In the genomic region with DNA sequence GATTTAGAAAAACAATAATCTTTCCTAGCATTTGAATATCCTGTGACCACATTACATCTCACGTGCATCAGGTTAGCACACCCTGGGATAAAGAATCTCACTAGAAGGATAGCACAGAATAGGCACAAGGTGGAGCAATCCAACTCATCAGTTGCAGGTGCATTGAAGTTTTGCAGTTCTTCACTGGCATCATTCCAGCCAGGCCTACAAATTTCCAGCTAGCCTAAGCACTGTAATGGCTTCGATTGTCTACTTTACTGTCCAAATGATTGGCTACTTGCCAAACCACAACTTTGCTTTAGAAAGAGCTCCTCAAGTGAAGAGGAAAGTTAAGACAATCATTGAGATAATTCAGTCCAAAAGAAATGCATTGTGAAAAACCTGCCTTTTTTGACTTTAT, we compare ENCODE assay signal across 14 cellular contexts.
A peak's percentile ranks its signal among the peaks of the same experiment; 100 is the strongest.
DNase-seq lines count a peak whose midpoint lies in the region; ATAC-seq and TF ChIP-seq lines count a peak whose summit lies in the region.
"Had no signal": no experiment of that assay in that cellular context is flagged by ENCODE, and none has a peak within 500 bp of the region (broad histone marks: within the 10 kb centered on the region; RNA-seq: fewer than 3 reads in every experiment).

No MANE protein-coding gene starts in this region.

- TF ChIP-seq RAD21 in Ishikawa (IDR thresholded peaks at IDR 0.05; ENCODE audit: low read depth) = peak; percentile 24; the same call in 1 of the 2 replicates

- no peaks in the 10 kb centered on the region for H3K9me3 ChIP-seq in BE2C

- no peaks in the 10 kb centered on the region for H3K36me3 ChIP-seq in BE2C

- H3K36me3 Mint-ChIP-seq in type B pancreatic cell = no peaks in the 10 kb centered on the region
- H3K36me3 Mint-ChIP-seq: IgD-negative memory B cell had no signal

- H3K27me3 ChIP-seq in BE2C = no peaks in the 10 kb centered on the region

- H3K4me3 Mint-ChIP-seq in type B pancreatic cell = no peak overlapping the region
- H3K4me3 Mint-ChIP-seq: central memory CD8-positive, alpha-beta T cell; IgD-negative memory B cell; natural killer cell treated with Interleukin-12 subunit alpha and Interleukin-12 subunit beta and Interleukin-15 and Interleukin-18, amount 100 ng/mL, for 72 hours had no signal

- TF ChIP-seq CTCF in BE2C (IDR thresholded peaks at IDR 0.05; ENCODE audit: low read depth, low read length) (peak; percentile 19; the same call in 1 of the 2 replicates), fibroblast of mammary gland (conservative IDR thresholded peaks at IDR 0.05; ENCODE audit: control insufficient read depth, insufficient read depth, low read depth, low read length) (no peak), type B pancreatic cell (conservative IDR thresholded peaks at IDR 0.05) (no peak)

- H3K27ac Mint-ChIP-seq in type B pancreatic cell = no peak overlapping the region
- H3K27ac Mint-ChIP-seq: IgD-negative memory B cell; natural killer cell treated with Interleukin-12 subunit alpha and Interleukin-12 subunit beta and Interleukin-15 and Interleukin-18, amount 100 ng/mL, for 72 hours had no signal

- no peaks in the 10 kb centered on the region for H3K4me1 ChIP-seq in BE2C

- ATAC-seq in HG02623 (IDR thresholded peaks at IDR 0.05; ENCODE audit: unreplicated experiment) = no peak
- ATAC-seq: natural killer cell treated with Interleukin-12 subunit alpha and Interleukin-12 subunit beta and Interleukin-15 and Interleukin-18, amount 100 ng/mL, for 72 hours had no signal

- no peak for TF ChIP-seq EP300 in Ishikawa (IDR thresholded peaks at IDR 0.05; ENCODE audit: borderline replicate concordance)

- DNase-seq in BE2C = peak; percentile 37
- DNase-seq in RPMI8226 = peak; percentile 75
- peak; percentile 76 for DNase-seq in fibroblast of mammary gland (ENCODE audit: low read depth)
- no peak for DNase-seq in type B pancreatic cell (ENCODE audit: extremely low spot score, unreplicated experiment)
- no peak for DNase-seq in HuH-7 (ENCODE audit: low spot score)
- DNase-seq in AG20443 (ENCODE audit: low spot score) = no peak
- DNase-seq: hippocampal formation; SIG-M5; stimulated activated CD4-positive, alpha-beta T cell treated with anti-CD3 and anti-CD28 coated beads, Interleukin-2, amount 100 ng/mL, for 48 hours had no signal

- H3K27me3 Mint-ChIP-seq in type B pancreatic cell = no peaks in the 10 kb centered on the region
- H3K27me3 Mint-ChIP-seq: central memory CD8-positive, alpha-beta T cell; IgD-negative memory B cell had no signal

- no peaks in the 10 kb centered on the region for H3K4me1 Mint-ChIP-seq in type B pancreatic cell (ENCODE audit: unreplicated experiment)
- H3K4me1 Mint-ChIP-seq: central memory CD8-positive, alpha-beta T cell; IgD-negative memory B cell had no signal

- no peaks in the 10 kb centered on the region for H3K9me3 Mint-ChIP-seq in type B pancreatic cell
- H3K9me3 Mint-ChIP-seq: central memory CD8-positive, alpha-beta T cell; natural killer cell treated with Interleukin-12 subunit alpha and Interleukin-12 subunit beta and Interleukin-15 and Interleukin-18, amount 100 ng/mL, for 72 hours had no signal

- H3K4me3 ChIP-seq in BE2C (ENCODE audit: low read depth, low read length) (no peak overlapping the region), fibroblast of mammary gland (ENCODE audit: control insufficient read depth, low read depth, low read length) (no peak overlapping the region)

TF ChIP-seq in Ishikawa, 13 proteins besides CTCF, POLR2A, EP300 and RAD21:
- TF ChIP-seq ZBTB7A (IDR thresholded peaks at IDR 0.05; ENCODE audit: low read depth) (no peak), NFIC (IDR thresholded peaks at IDR 0.05) (peak; percentile 67)

Comparison
In these comparisons a context has a peak if more than half of its experiments do, and no peak if none do; other contexts are left out.
1. DNase-seq: peak in BE2C (single experiment), RPMI8226 (single experiment) and fibroblast of mammary gland (single experiment); none in type B pancreatic cell (single experiment), HuH-7 (single experiment) and AG20443 (single experiment).